Comparison of ENCODE assay signal across 16 cellular contexts in genomic region chr6:16751251-16751946, GRCh38. TPM values are rescaled to one million over a fixed set of nuclear protein-coding genes. Genes with fewer than 3 reads are reported as not detected.
DNase-seq lines count a peak whose midpoint lies in the region; ATAC-seq and TF ChIP-seq lines count a peak whose summit lies in the region.
"Had no signal": no experiment of that assay in that cellular context is flagged by ENCODE, and none has a peak within 500 bp of the region (broad histone marks: within the 10 kb centered on the region; RNA-seq: fewer than 3 reads in every experiment).

No MANE protein-coding gene starts in this region.

- H3K4me2 ChIP-seq in Loucy (ENCODE audit: low read depth, low read length, poor library complexity, severe bottlenecking), result peak overlapping the region; percentile 45
- H3K4me2 ChIP-seq in mammary epithelial cell (ENCODE audit: insufficient read depth, low read depth, low read length), result peak overlapping the region; percentile 61

- H3K9ac ChIP-seq in Loucy (ENCODE audit: low read depth, low read length, poor library complexity, severe bottlenecking) (no peak overlapping the region), mammary epithelial cell (ENCODE audit: insufficient read depth, low read length) (no peak overlapping the region)

- TF ChIP-seq CTCF in Loucy (conservative IDR thresholded peaks at IDR 0.05; ENCODE audit: low read length) (no peak), mammary epithelial cell (conservative IDR thresholded peaks at IDR 0.05 in 1 of 2, IDR thresholded peaks at IDR 0.05 in 1 of 2; ENCODE audit: extremely low read depth in 1 of 2, insufficient read depth in 1 of 2, low read depth in 1 of 2, low read length in 2 of 2) (no peak), neutrophil (IDR thresholded peaks at IDR 0.05) (no peak)

- H3K9me3 ChIP-seq in Loucy (ENCODE audit: insufficient read depth, low read depth, low read length) (no peaks in the 10 kb centered on the region), mammary epithelial cell (replicated peaks; ENCODE audit: insufficient read depth, low read length) (no peaks in the 10 kb centered on the region), neutrophil (no peaks in the 10 kb centered on the region)
- H3K9me3 ChIP-seq: psoas muscle, thyroid gland had no signal

- H3K27me3 ChIP-seq in Loucy (ENCODE audit: insufficient read depth, low read length, poor library complexity, severe bottlenecking) (no peaks in the 10 kb centered on the region), mammary epithelial cell (ENCODE audit: insufficient read depth, low read length) (no peaks in the 10 kb centered on the region), neutrophil (no peaks in the 10 kb centered on the region)
- H3K27me3 ChIP-seq: cardiac muscle cell, thyroid gland had no signal

- no peak overlapping the region for H3K4me3 ChIP-seq in Loucy (ENCODE audit: low read length, poor library complexity, severe bottlenecking)
- H3K4me3 ChIP-seq in mammary epithelial cell (replicated peaks in 1 of 3; ENCODE audit: insufficient read depth in 1 of 3, low read depth in 2 of 3, low read length in 3 of 3), result no peak overlapping the region
- H3K4me3 ChIP-seq in neutrophil (ENCODE audit: low read depth in 1 of 2, low read length in 1 of 2), result peak overlapping the region in 1 of 2 experiments; percentile 34
- H3K4me3 ChIP-seq: cardiac muscle cell, psoas muscle, thyroid gland had no signal

- dilution Hi-C loops in mammary epithelial cell (cut with HindIII; ENCODE audit: low sequenced_read_pairs), result no loop called here

- in situ Hi-C loops in mammary epithelial cell (cut with MboI; ENCODE audit: low sequenced_read_pairs in 2 of 2), result no loop called here

- H3K4me1 ChIP-seq in Loucy (ENCODE audit: insufficient read depth, low read length, poor library complexity, severe bottlenecking) (peaks cover 41% of the 10 kb centered on the region), mammary epithelial cell (ENCODE audit: insufficient read depth, low read length) (peaks cover 36% of the 10 kb centered on the region), neutrophil (ENCODE audit: control insufficient read depth in 1 of 2, insufficient read depth in 1 of 2, low read depth in 1 of 2, low read length in 1 of 2) (peaks cover 52 to 68% of the 10 kb centered on the region in 2 experiments)

- peak overlapping the region; percentile 86 for H3K27ac ChIP-seq in mammary epithelial cell (ENCODE audit: insufficient read depth, low read depth, low read length)
- peak overlapping the region; percentile 80 for H3K27ac ChIP-seq in neutrophil
- H3K27ac ChIP-seq: cardiac muscle cell, psoas muscle, thyroid gland had no signal

- H3F3A ChIP-seq in Loucy (ENCODE audit: low read depth), result no peaks in the 10 kb centered on the region

- CTCF ChIA-PET in mammary epithelial cell (lab: Charles Lee; ENCODE audit: low non-redundant PET), result no interaction called here

- WGBS in mammary epithelial cell (ENCODE audit: low coverage, missing lambda C conversion rate), result 73% methylated on average over 2 of the region's 2 CpGs

- H3K9me2 ChIP-seq in Loucy (replicated peaks; ENCODE audit: low read depth, low read length), result no peaks in the 10 kb centered on the region

- H4K20me1 ChIP-seq in Loucy (ENCODE audit: insufficient read depth, low read length, poor library complexity, severe bottlenecking) (peaks cover 7% of the 10 kb centered on the region), mammary epithelial cell (ENCODE audit: insufficient read depth, low read length) (no peaks in the 10 kb centered on the region)

- no peak overlapping the region for H2AFZ ChIP-seq in Loucy (ENCODE audit: low read length)
- no peak overlapping the region for H2AFZ ChIP-seq in mammary epithelial cell (ENCODE audit: low read depth, low read length)

- intact Hi-C loops in mammary epithelial cell (cut with micrococcal nuclease) (no loop called here), left cardiac atrium (cut with DNase I) (no loop called here)

- BruUV-seq in mammary epithelial cell (replicated peaks; lab: Mats Ljungman, UMichigan), result no TSS peak

- peak; percentile 73 for DNase-seq in Daoy (ENCODE audit: low read depth)
- peak; percentile 69 for DNase-seq in mammary epithelial cell
- no peak for DNase-seq in left cardiac atrium
- no peak for DNase-seq in mucosa of gallbladder (ENCODE audit: low spot score)
- no peak for DNase-seq in RPMI8226
- DNase-seq: activated B cell treated with CpG ODN at 0.5 μM for 24 hours; activated naive CD4-positive, alpha-beta T cell treated with anti-CD3 and anti-CD28 coated beads for 36 hours; endodermal cell; glutamatergic neuron; islet precursor cell; psoas muscle; thyroid gland had no signal

- H3K36me3 ChIP-seq in Loucy (ENCODE audit: insufficient read depth, low read length) (peaks cover 5% of the 10 kb centered on the region; the same call in 1 of the 2 replicates), mammary epithelial cell (ENCODE audit: insufficient read depth, low read length) (no peaks in the 10 kb centered on the region), neutrophil (peaks cover 12% of the 10 kb centered on the region)
- H3K36me3 ChIP-seq: cardiac muscle cell, thyroid gland had no signal

- H3K79me2 ChIP-seq in Loucy (ENCODE audit: insufficient read depth, low read length) (peaks cover 89% of the 10 kb centered on the region), mammary epithelial cell (ENCODE audit: insufficient read depth, low read length) (peaks cover 29% of the 10 kb centered on the region)

- ATAC-seq in left cardiac atrium, result no peak
- ATAC-seq in HG03045 (IDR thresholded peaks at IDR 0.05; ENCODE audit: unreplicated experiment), result no peak
- ATAC-seq: psoas muscle had no signal

RNA-seq across cellular contexts. Expression of gene ATXN1, which starts 9.9 kb away (rescaled TPM):
- total RNA-seq in Daoy (2014; rRNA removed; shearing (Covaris generic)), result 29.9 and 33.8 TPM in 2 replicates
- total RNA-seq in mammary epithelial cell, result 10 to 100 TPM; 18.5 to 34.3 TPM
- polyA plus RNA-seq in mammary epithelial cell, result 7.1 TPM
- 11.3 TPM for polyA minus RNA-seq in mammary epithelial cell
- 10 to 100 TPM; 34.6 to 36.7 TPM for total RNA-seq in left cardiac atrium
- total RNA-seq in mucosa of gallbladder, result 71.0 TPM

Comparison
In these comparisons a context has a peak if more than half of its experiments do, and no peak if none do; other contexts are left out.
1. DNase-seq: peak in Daoy (single experiment) and mammary epithelial cell (single experiment); none in left cardiac atrium (single experiment), mucosa of gallbladder (single experiment) and RPMI8226 (single experiment).